In the genomic region with DNA sequence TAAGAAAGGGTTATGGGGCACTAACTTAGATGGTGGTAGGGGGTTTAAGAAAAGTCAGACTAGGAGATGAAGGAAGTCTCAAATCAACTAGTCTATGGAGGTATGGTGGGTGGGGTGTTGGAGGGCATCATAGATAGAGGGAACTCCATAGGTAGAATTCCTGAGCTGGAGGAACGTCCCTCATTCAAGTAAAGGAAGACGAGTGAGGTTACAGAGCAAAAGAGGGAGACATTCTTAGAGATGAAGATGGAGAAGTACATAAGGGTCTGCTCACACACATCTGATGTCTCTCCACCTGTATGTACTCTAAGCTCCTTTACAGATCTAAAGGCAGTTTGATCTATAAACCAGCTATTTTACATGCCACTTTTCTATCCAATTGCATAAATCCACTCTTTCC, we compare ENCODE assay signal across 9 cellular contexts. TPM values are rescaled to one million over a fixed set of nuclear protein-coding genes. Genes with fewer than 3 reads are reported as not detected.
A peak's percentile ranks its signal among the peaks of the same experiment; 100 is the strongest.
DNase-seq lines count a peak whose midpoint lies in the region; ATAC-seq and TF ChIP-seq lines count a peak whose summit lies in the region.
"Had no signal": no experiment of that assay in that cellular context is flagged by ENCODE, and none has a peak within 500 bp of the region (broad histone marks: within the 10 kb centered on the region; RNA-seq: fewer than 3 reads in every experiment).

No MANE protein-coding gene starts in this region.

- 33 to 47% methylated on average over 1 to 2 of the region's 2 CpGs for WGBS in mesodermal cell (ENCODE audit: insufficient coverage in 2 of 2), 2 experiments

- H3K9me3 ChIP-seq in left ventricle myocardium inferior (replicated peaks) (no peaks in the 10 kb centered on the region), mesodermal cell (ENCODE audit: control insufficient read depth, low read length) (peaks cover 5% of the 10 kb centered on the region), uterus (no peaks in the 10 kb centered on the region)

- H3K4me1 ChIP-seq in left ventricle myocardium inferior (peaks cover 71% of the 10 kb centered on the region), mesodermal cell (ENCODE audit: control insufficient read depth, insufficient read depth, low read length, poor library complexity, severe bottlenecking) (no peaks in the 10 kb centered on the region), uterus (no peaks in the 10 kb centered on the region)

- H3K27me3 ChIP-seq in left ventricle myocardium inferior (ENCODE audit: low read depth) (peaks cover 8% of the 10 kb centered on the region), uterus (no peaks in the 10 kb centered on the region)
- H3K27me3 ChIP-seq: cardiac muscle cell had no signal

- ATAC-seq in Right ventricle myocardium inferior = no peak
- no peak for ATAC-seq in GM18909 (IDR thresholded peaks at IDR 0.05; ENCODE audit: poor library complexity, unreplicated experiment)

- in situ Hi-C loops in astrocyte of the spinal cord (cut with HindIII; ENCODE audit: low sequenced_read_pairs) = no loop called here

- TF ChIP-seq POLR2A in uterus (IDR thresholded peaks at IDR 0.05) = no peak

- H3K4me3 ChIP-seq in left ventricle myocardium inferior = peak overlapping the region; percentile 85
- peak overlapping the region; percentile 79 for H3K4me3 ChIP-seq in astrocyte of the spinal cord (ENCODE audit: low read depth, low read length)
- H3K4me3 ChIP-seq in mesodermal cell (ENCODE audit: extremely low read depth, insufficient read depth, low read length, poor library complexity, severe bottlenecking) = peak overlapping the region; percentile 67
- peak overlapping the region; percentile 95 to 96 for H3K4me3 ChIP-seq in uterus

- TF ChIP-seq CTCF in left ventricle myocardium inferior (IDR thresholded peaks at IDR 0.05; ENCODE audit: borderline replicate concordance) (no peak), astrocyte of the spinal cord (IDR thresholded peaks at IDR 0.05; ENCODE audit: low read depth, low read length) (no peak), uterus (IDR thresholded peaks at IDR 0.05) (no peak)

- H3K27ac ChIP-seq in left ventricle myocardium inferior (replicated peaks) = peak overlapping the region; percentile 95
- no peak overlapping the region for H3K27ac ChIP-seq in mesodermal cell (ENCODE audit: low read depth, low read length, severe bottlenecking)
- peak overlapping the region; percentile 99 to 100 for H3K27ac ChIP-seq in uterus
- H3K27ac ChIP-seq: cardiac muscle cell had no signal

- H3K36me3 ChIP-seq in left ventricle myocardium inferior (no peaks in the 10 kb centered on the region), mesodermal cell (ENCODE audit: control insufficient read depth, insufficient read depth, low read length) (peaks cover 18% of the 10 kb centered on the region), uterus (no peaks in the 10 kb centered on the region)
- H3K36me3 ChIP-seq: cardiac muscle cell had no signal

- no peak for DNase-seq in left ventricle myocardium inferior
- no peak for DNase-seq in Right ventricle myocardium inferior (ENCODE audit: missing footprints)
- DNase-seq in astrocyte of the spinal cord (ENCODE audit: low read depth, low spot score) = no peak
- no peak for DNase-seq in uterus
- DNase-seq in H4 (ENCODE audit: low spot score) = no peak
- no peak for DNase-seq in CD1c-positive myeloid dendritic cell (ENCODE audit: extremely low spot score)

- intact Hi-C loops in left ventricle myocardium inferior (cut with micrococcal nuclease) = no loop called here
- intact Hi-C loops in Right ventricle myocardium inferior (cut with DNase I) = loop anchor here (5.0 to 10.0 kb wide), 2 partner anchors 36 to 168 kb away; no protein-coding TSS in a partner anchor
- intact Hi-C loops in uterus (cut with DNase I; ENCODE audit: low total_unique reads) = no loop called here

RNA-seq across cellular contexts. Expression of a gene that starts 1.4 kb away (rescaled TPM):
- total RNA-seq in left ventricle myocardium inferior (25.4 TPM), Right ventricle myocardium inferior (29.9 TPM), uterus (100 to 1,000 TPM in 2 of 4 donors, 10 to 100 TPM in 2; 75.6 to 248 (median 116) TPM)
- polyA plus RNA-seq in mesodermal cell (2013, experiment 1 of 2) = 36.1 TPM
- polyA plus RNA-seq in mesodermal cell (2013, experiment 2 of 2) = 37.1 TPM
- 259 and 270 TPM in 2 replicates for total RNA-seq in H4 (2014; rRNA removed; shearing (Covaris generic))
